ENCODE assay signal across 16 cellular contexts in genomic region chr1:94406446-94406845, GRCh38. TPM values are rescaled to one million over a fixed set of nuclear protein-coding genes. Genes with fewer than 3 reads are reported as not detected.
DNase-seq lines count a peak whose midpoint lies in the region; ATAC-seq, FAIRE-seq and TF ChIP-seq lines count a peak whose summit lies in the region.
"Had no signal": no experiment of that assay in that cellular context is flagged by ENCODE, and none has a peak within 500 bp of the region (broad histone marks: within the 10 kb centered on the region; RNA-seq: fewer than 3 reads in every experiment).

No MANE protein-coding gene starts in this region.

- H3K27me3 Mint-ChIP-seq in natural killer cell (ENCODE audit: low read depth in 2 of 2), result peaks cover 30 to 63% of the 10 kb centered on the region in 2 donors

- 5% methylated on average over 4 of the region's 4 CpGs for WGBS in K562 (ENCODE audit: insufficient coverage, low coverage, missing lambda C conversion rate)
- 54 to 71% methylated on average over 3 to 4 of the region's 4 CpGs for WGBS in transverse colon (ENCODE audit: low coverage in 1 of 2), 2 donors
- WGBS in small intestine, 3 donors, result 83 to 89% (median 84%) methylated on average over 4 of the region's 4 CpGs

- H3K4me2 ChIP-seq in K562 (ENCODE audit: insufficient read depth, low read length) (no peak overlapping the region), keratinocyte (ENCODE audit: control insufficient read depth, extremely low read depth, insufficient read depth, low read depth, low read length) (no peak overlapping the region)
- H3K4me2 ChIP-seq: A549 had no signal

- H2AFZ ChIP-seq in K562 (ENCODE audit: low read depth, low read length) (no peak overlapping the region), keratinocyte (ENCODE audit: control insufficient read depth, low read length) (peak overlapping the region; percentile 42)
- H2AFZ ChIP-seq: GM23248 had no signal

- no peaks in the 10 kb centered on the region for H3K36me3 Mint-ChIP-seq in natural killer cell
- H3K36me3 Mint-ChIP-seq: CD8-positive, alpha-beta memory T cell had no signal

- BruUV-seq in K562 (replicated peaks; lab: Mats Ljungman, UMichigan), result no TSS peak

- no peak overlapping the region for H3K4me3 Mint-ChIP-seq in natural killer cell
- H3K4me3 Mint-ChIP-seq: CD8-positive, alpha-beta memory T cell had no signal

- no peak for FAIRE-seq in K562 (lab: Jason Lieb, UNC)
- no peak for FAIRE-seq in keratinocyte (lab: Jason Lieb, UNC)
- FAIRE-seq in small intestine (lab: Jason Lieb, UNC), result no peak
- FAIRE-seq: A549 had no signal

- H3K9me1 ChIP-seq in K562 (ENCODE audit: control insufficient read depth, insufficient read depth, low read length) (no peaks in the 10 kb centered on the region), keratinocyte (ENCODE audit: control insufficient read depth, extremely low read depth, insufficient read depth, low read length) (no peaks in the 10 kb centered on the region)

- intact Hi-C loops in K562 (cut with micrococcal nuclease) (no loop called here), transverse colon (cut with DNase I; ENCODE audit: low total_unique reads) (no loop called here), natural killer cell (cut with micrococcal nuclease) (no loop called here)

- POLR2A ChIA-PET in HEK293 (lab: Yijun Ruan, JAX) (no interaction called here), K562 (lab: Yijun Ruan, JAX) (no interaction called here)

- H3K4me1 Mint-ChIP-seq in natural killer cell, result no peaks in the 10 kb centered on the region
- H3K4me1 Mint-ChIP-seq: CD8-positive, alpha-beta memory T cell had no signal

- DNase-seq in K562 (ENCODE audit: extremely low read depth in 1 of 4, low spot score in 3 of 4), result no peak
- DNase-seq in keratinocyte (ENCODE audit: low read depth, low spot score), result no peak
- no peak for DNase-seq in transverse colon
- no peak for DNase-seq in small intestine
- no peak for DNase-seq in natural killer cell
- DNase-seq: Caco-2; CD8-positive, alpha-beta memory T cell; DND-41; GDM1; GM23248; H7; IMR-90 had no signal

- in situ Hi-C loops in K562 (cut with MboI) (no loop called here), transverse colon (cut with MboI; ENCODE audit: low pct_ligation_motif_present in 1 of 4, low pct_unique_long_range_greater_than_20kb in 1 of 4, low sequenced_read_pairs in 3 of 4) (no loop called here)

- CTCF ChIA-PET in HEK293 (lab: Yijun Ruan, JAX) (interaction anchor here (0.7 to 0.9 kb wide), 2 partner anchors 10 to 379 kb away, joined by 3 to 4 read pairs; no protein-coding TSS in a partner anchor), K562 (lab: Yijun Ruan, JAX; ENCODE audit: low intra/inter-chr PET ratio) (no interaction called here)

- H3K27ac ChIP-seq in HEK293 (ENCODE audit: extremely low read depth, low read depth, low read length), result no peak overlapping the region
- no peak overlapping the region for H3K27ac ChIP-seq in K562 (ENCODE audit: extremely low read depth, low read depth, low read length)
- H3K27ac ChIP-seq in keratinocyte (ENCODE audit: control insufficient read depth, insufficient read depth, low read length), result no peak overlapping the region
- H3K27ac ChIP-seq in transverse colon, result peak overlapping the region in 3 of 4 donors; percentile 28 to 38 (median 32)
- no peak overlapping the region for H3K27ac ChIP-seq in small intestine (ENCODE audit: low read depth in 1 of 2, low read length in 1 of 2)
- H3K27ac ChIP-seq: A549, GM23248 had no signal

- H3K27me3 ChIP-seq in K562 (ENCODE audit: control insufficient read depth in 2 of 2, insufficient read depth in 2 of 2, low read length in 2 of 2), result peaks cover 0 to 5% of the 10 kb centered on the region in 2 experiments; a peak in 2 of 5 replicates
- no peaks in the 10 kb centered on the region for H3K27me3 ChIP-seq in keratinocyte (ENCODE audit: control insufficient read depth, extremely low read depth, insufficient read depth, low read length)
- no peaks in the 10 kb centered on the region for H3K27me3 ChIP-seq in transverse colon
- no peaks in the 10 kb centered on the region for H3K27me3 ChIP-seq in small intestine (ENCODE audit: control insufficient read depth in 2 of 2, insufficient read depth in 2 of 2, low read length in 2 of 2)

- H4K20me1 ChIP-seq in K562 (replicated peaks; ENCODE audit: control insufficient read depth, insufficient read depth, low read length) (no peaks in the 10 kb centered on the region), keratinocyte (ENCODE audit: control insufficient read depth, extremely low read depth, insufficient read depth, low read length) (no peaks in the 10 kb centered on the region)

- no peaks in the 10 kb centered on the region for H3K4me1 ChIP-seq in HEK293 (ENCODE audit: control insufficient read depth, insufficient read depth, low read length)
- no peaks in the 10 kb centered on the region for H3K4me1 ChIP-seq in K562 (replicated peaks in 1 of 2; ENCODE audit: control insufficient read depth in 2 of 2, insufficient read depth in 2 of 2, low read length in 2 of 2)
- H3K4me1 ChIP-seq in keratinocyte (ENCODE audit: control insufficient read depth, extremely low read depth, insufficient read depth, low read length), result no peaks in the 10 kb centered on the region
- no peaks in the 10 kb centered on the region for H3K4me1 ChIP-seq in transverse colon
- H3K4me1 ChIP-seq in small intestine (ENCODE audit: control insufficient read depth in 2 of 2, insufficient read depth in 1 of 2, low read depth in 1 of 2, low read length in 1 of 2), result no peaks in the 10 kb centered on the region
- H3K4me1 ChIP-seq: A549 had no signal

- dilution Hi-C loops in keratinocyte (cut with MboI; ENCODE audit: extremely low pct_ligation_motif_present, low sequenced_read_pairs), result no loop called here

- H3K9me3 ChIP-seq in HEK293 (ENCODE audit: control insufficient read depth, insufficient read depth, low read depth, low read length), result no peaks in the 10 kb centered on the region
- H3K9me3 ChIP-seq in K562 (replicated peaks; ENCODE audit: control insufficient read depth, insufficient read depth, low read depth, low read length), result no peaks in the 10 kb centered on the region
- H3K9me3 ChIP-seq in keratinocyte (ENCODE audit: control insufficient read depth, low read depth, low read length), result no peaks in the 10 kb centered on the region
- H3K9me3 ChIP-seq in transverse colon, result no peaks in the 10 kb centered on the region
- H3K9me3 ChIP-seq in small intestine (ENCODE audit: control insufficient read depth, low read depth), result no peaks in the 10 kb centered on the region
- H3K9me3 ChIP-seq: A549, Caco-2 had no signal

- TF ChIP-seq EP300 in K562 (IDR thresholded peaks at IDR 0.05; ENCODE audit: low read length), result no peak
- TF ChIP-seq EP300 in transverse colon (IDR thresholded peaks at IDR 0.05; ENCODE audit: low read depth), result no peak

- no peaks in the 10 kb centered on the region for H3K79me2 ChIP-seq in K562 (ENCODE audit: control insufficient read depth, insufficient read depth, low read length)
- no peaks in the 10 kb centered on the region for H3K79me2 ChIP-seq in keratinocyte (ENCODE audit: control insufficient read depth, insufficient read depth, low read length)

- H3K9ac ChIP-seq in K562 (ENCODE audit: insufficient read depth in 1 of 2, low read depth in 2 of 2, low read length in 2 of 2), result no peak overlapping the region
- no peak overlapping the region for H3K9ac ChIP-seq in keratinocyte (ENCODE audit: control insufficient read depth, extremely low read depth, insufficient read depth, low read length)
- H3K9ac ChIP-seq: GM23248 had no signal

- TF ChIP-seq RAD21 in K562 (CRISPR knock-in tag; conservative IDR thresholded peaks at IDR 0.05 in 1 of 2, IDR thresholded peaks at IDR 0.05 in 1 of 2), result no peak

- no peak for TF ChIP-seq CTCF in HEK293 (tag by site-specific recombination; IDR thresholded peaks at IDR 0.05)
- TF ChIP-seq CTCF in K562 (IDR thresholded peaks at IDR 0.05 in 2 of 3, conservative IDR thresholded peaks at IDR 0.05 in 1 of 3; ENCODE audit: insufficient read depth in 2 of 3, low read depth in 1 of 3, low read length in 3 of 3), result no peak
- no peak for TF ChIP-seq CTCF in keratinocyte (optimal IDR thresholded peaks at IDR 0.05 in 1 of 3, IDR thresholded peaks at IDR 0.05 in 1 of 3, conservative IDR thresholded peaks at IDR 0.05 in 1 of 3; ENCODE audit: extremely low read depth in 1 of 3, insufficient read depth in 2 of 3, low read length in 3 of 3)
- TF ChIP-seq CTCF in transverse colon (IDR thresholded peaks at IDR 0.05), result no peak
- TF ChIP-seq CTCF in natural killer cell (IDR thresholded peaks at IDR 0.05), result no peak

- H3K27ac Mint-ChIP-seq in natural killer cell, result no peak overlapping the region
- H3K27ac Mint-ChIP-seq: CD8-positive, alpha-beta memory T cell had no signal

- ATAC-seq in K562, result no peak
- ATAC-seq in GM19023 (IDR thresholded peaks at IDR 0.05; ENCODE audit: unreplicated experiment), result no peak
- no peak for ATAC-seq in natural killer cell
- ATAC-seq in GM21723 (IDR thresholded peaks at IDR 0.05; ENCODE audit: unreplicated experiment), result no peak
- ATAC-seq: A549 had no signal

- H3K36me3 ChIP-seq in HEK293 (ENCODE audit: control insufficient read depth in 2 of 2, insufficient read depth in 1 of 2, low read length in 2 of 2), result no peaks in the 10 kb centered on the region
- no peaks in the 10 kb centered on the region for H3K36me3 ChIP-seq in K562 (ENCODE audit: control insufficient read depth, insufficient read depth, low read length)
- H3K36me3 ChIP-seq in keratinocyte (ENCODE audit: control insufficient read depth in 2 of 2, extremely low read depth in 1 of 2, insufficient read depth in 2 of 2, low read length in 2 of 2), result no peaks in the 10 kb centered on the region
- no peaks in the 10 kb centered on the region for H3K36me3 ChIP-seq in transverse colon
- H3K36me3 ChIP-seq in small intestine (ENCODE audit: control insufficient read depth in 2 of 2, insufficient read depth in 2 of 2, low read length in 2 of 2), result no peaks in the 10 kb centered on the region

- no peak for TF ChIP-seq POLR2A in K562 (conservative IDR thresholded peaks at IDR 0.05)
- no peak for TF ChIP-seq POLR2A in transverse colon (IDR thresholded peaks at IDR 0.05)

- H3K9me3 Mint-ChIP-seq in natural killer cell, result no peaks in the 10 kb centered on the region

- H3K4me3 ChIP-seq in HEK293 (ENCODE audit: low read depth, low read length), result no peak overlapping the region
- H3K4me3 ChIP-seq in K562, result no peak overlapping the region
- no peak overlapping the region for H3K4me3 ChIP-seq in keratinocyte (ENCODE audit: control insufficient read depth in 2 of 3, extremely low read depth in 1 of 3, insufficient read depth in 2 of 3, low read depth in 1 of 3, low read length in 3 of 3)
- no peak overlapping the region for H3K4me3 ChIP-seq in transverse colon
- H3K4me3 ChIP-seq in small intestine (ENCODE audit: low read depth in 1 of 2, low read length in 2 of 2), result no peak overlapping the region
- H3K4me3 ChIP-seq: A549, GM23248 had no signal

RNA-seq across cellular contexts. Expression of gene ABCD3, which starts 11.7 kb away (rescaled TPM):
- total RNA-seq in K562 (2011; cell fraction: chromatin; rRNA removed; ENCODE audit: low replicate concordance), result 7.2 and 29.4 TPM in 2 replicates
- total RNA-seq in K562 (2011; cell fraction: nucleolus; rRNA removed), result 3.5 and 5.1 TPM in 2 replicates
- total RNA-seq in K562 (2011; cell fraction: nucleoplasm; rRNA removed), result 13.5 and 16.5 TPM in 2 replicates
- 15.5 and 15.8 TPM in 2 replicates for total RNA-seq in K562 (2014; rRNA removed)
- total RNA-seq in K562 (2014; rRNA removed; fragmentation: Illumina TruSeq; extraction: Trizol), result 30.7 and 35.0 TPM in 2 replicates
- total RNA-seq in K562 (2015; rRNA removed; fragmentation: Illumina TruSeq; extraction: Trizol), result 27.0 and 30.5 TPM in 2 replicates
- 23.7 and 24.2 TPM in 2 replicates for total RNA-seq in K562 (2021)
- 9.4 and 14.3 TPM in 2 replicates for polyA plus RNA-seq in K562 (2011; rRNA removed)
- polyA plus RNA-seq in K562 (2011; cell fraction: cytosol; rRNA removed), result 2.4 and 5.0 TPM in 2 replicates
- polyA plus RNA-seq in K562 (2011; cell fraction: nucleus; rRNA removed), result 6.7 and 11.1 TPM in 2 replicates
- 16.0 TPM in 2 replicates for polyA plus RNA-seq in K562 (2012)
- polyA plus RNA-seq in K562 (2014; fragmentation: Illumina TruSeq; extraction: Trizol), result 16.3 and 19.1 TPM in 2 replicates
- 10 to 100 TPM; 11.0 to 11.7 TPM for polyA plus RNA-seq in K562 (2014; fragmentation: Nextera tagmentation; extraction: Ambion mirVana)
- polyA plus RNA-seq in K562 (2014; rRNA removed), result 12.7 and 13.2 TPM in 2 replicates
- polyA minus RNA-seq in K562 (2011; rRNA and poly(A)+ RNA removed), result 22.9 and 25.3 TPM in 2 replicates
- polyA minus RNA-seq in K562 (2011; cell fraction: cytosol; rRNA and poly(A)+ RNA removed), result 8.0 and 11.6 TPM in 2 replicates
- 7.8 and 12.6 TPM in 2 replicates for polyA minus RNA-seq in K562 (2011; cell fraction: nucleus; rRNA and poly(A)+ RNA removed)
- polyA plus RNA-seq in keratinocyte, result 18.3 to 34.9 TPM (median 19.4 TPM) in 3 replicates
- polyA plus RNA-seq in keratinocyte (2011; ENCODE audit: low read depth), result 26.6 TPM
- 13.1 and 26.6 TPM in 2 replicates for polyA plus RNA-seq in keratinocyte (2011; cell fraction: cytosol; rRNA removed)
- polyA plus RNA-seq in keratinocyte (2011; cell fraction: nucleus; rRNA removed), result 27.7 and 38.7 TPM in 2 replicates
- polyA plus RNA-seq in keratinocyte (2012; ENCODE audit: low replicate concordance), result 27.2 and 28.0 TPM in 2 replicates
- 5.0 to 34.5 TPM (median 16.3 TPM) in 3 replicates for polyA minus RNA-seq in keratinocyte
- 17.3 TPM for polyA minus RNA-seq in keratinocyte (2011; cell fraction: cytosol; rRNA and poly(A)+ RNA removed)
- polyA minus RNA-seq in keratinocyte (2011; cell fraction: nucleus; rRNA and poly(A)+ RNA removed), result 21.3 and 46.2 TPM in 2 replicates
- 10 to 100 TPM; 37.2 to 88.3 (median 58.1) TPM for total RNA-seq in transverse colon
- polyA plus RNA-seq in small intestine, result 10 to 100 TPM; 31.3 to 58.6 (median 35.7) TPM
- 10 to 100 TPM; 22.3 to 29.5 (median 27.6) TPM for total RNA-seq in natural killer cell

Comparison
In these comparisons a context has a peak if more than half of its experiments do, and no peak if none do; other contexts are left out.
1. H3K27ac ChIP-seq: peak in transverse colon (3 of 4); none in HEK293 (single experiment), K562 (single experiment), keratinocyte (single experiment) and small intestine (0 of 2).
2. Of the 44 proteins assayed by ChIP-seq in both K562 and HEK293: peak only in K562: none; only in HEK293: ATF2, TRIM28 and ZBTB17; in both: none; in neither: 41.